ENCODE assay signal across 25 cellular contexts in genomic region chr6:153537422-153537821, GRCh38.
DNase-seq lines count a peak whose midpoint lies in the region; ATAC-seq, FAIRE-seq and TF ChIP-seq lines count a peak whose summit lies in the region.
"Had no signal": no experiment of that assay in that cellular context is flagged by ENCODE, and none has a peak within 500 bp of the region (broad histone marks: within the 10 kb centered on the region; RNA-seq: fewer than 3 reads in every experiment).

No MANE protein-coding gene starts in this region.

- H3K36me3 ChIP-seq in RWPE2 (ENCODE audit: low read depth) (no peaks in the 10 kb centered on the region), pancreas (no peaks in the 10 kb centered on the region)
- H3K36me3 ChIP-seq: MG63 had no signal

- no peak overlapping the region for H3K27ac ChIP-seq in RWPE2 (ENCODE audit: poor library complexity, severe bottlenecking)
- H3K27ac ChIP-seq in pancreas, result no peak overlapping the region
- H3K27ac ChIP-seq: HL-60 had no signal

- FAIRE-seq in urothelium cell line (lab: Jason Lieb, UNC) (no peak), pancreas (lab: Jason Lieb, UNC) (no peak)
- FAIRE-seq: GM12878, GM18507, H54 had no signal

- 62 to 66% methylated on average over 1 of the region's 1 CpG for WGBS in pancreas, 2 donors

- H3K4me1 ChIP-seq in RWPE2 (ENCODE audit: insufficient read depth, poor library complexity, severe bottlenecking) (no peaks in the 10 kb centered on the region), pancreas (no peaks in the 10 kb centered on the region)
- H3K4me1 ChIP-seq: Caco-2 had no signal

- TF ChIP-seq CTCF in RWPE2 (IDR thresholded peaks at IDR 0.05; ENCODE audit: poor library complexity, severe bottlenecking), result no peak
- TF ChIP-seq CTCF in fibroblast of mammary gland (conservative IDR thresholded peaks at IDR 0.05; ENCODE audit: control insufficient read depth, insufficient read depth, low read depth, low read length), result no peak
- TF ChIP-seq CTCF in pancreas (IDR thresholded peaks at IDR 0.05), result no peak

- intact Hi-C loops in left cardiac atrium (cut with DNase I) (no loop called here), pancreas (cut with DNase I) (no loop called here)

- ATAC-seq in RWPE2 (ENCODE audit: low read depth) (peak; percentile 25; the same call in 1 of the 3 replicates), left cardiac atrium (no peak), HG03469 (IDR thresholded peaks at IDR 0.05; ENCODE audit: unreplicated experiment) (no peak), pancreas (no peak)
- ATAC-seq: GM12878, PC-3 had no signal

- DNase-seq in ELR (ENCODE audit: low read depth) (peak; percentile 67), RWPE2 (ENCODE audit: low spot score) (no peak), fibroblast of mammary gland (ENCODE audit: low read depth) (peak; percentile 22), urothelium cell line (ENCODE audit: low spot score) (peak; percentile 7), left cardiac atrium (no peak), pancreas (no peak)
- DNase-seq: ACHN; Caco-2; CD4-positive, alpha-beta T cell; GF-D8; HFFc6; Karpas-422; MG63; NCI-H1048; NCI-H1436; NCI-H1930; NCI-H526; PC-3; RPMI8226; SIG-M5 had no signal

- no peaks in the 10 kb centered on the region for H3K27me3 ChIP-seq in RWPE2 (ENCODE audit: insufficient read depth, poor library complexity, severe bottlenecking)
- H3K27me3 ChIP-seq in pancreas, result no peaks in the 10 kb centered on the region
- H3K27me3 ChIP-seq: MG63 had no signal

- H3K9me3 ChIP-seq in RWPE2 (ENCODE audit: severe bottlenecking) (no peaks in the 10 kb centered on the region), pancreas (no peaks in the 10 kb centered on the region)
- H3K9me3 ChIP-seq: Caco-2, MG63 had no signal

- no peak overlapping the region for H3K4me3 ChIP-seq in RWPE2 (ENCODE audit: severe bottlenecking)
- H3K4me3 ChIP-seq in fibroblast of mammary gland (ENCODE audit: control insufficient read depth, low read depth, low read length), result no peak overlapping the region
- H3K4me3 ChIP-seq in pancreas, result no peak overlapping the region
- H3K4me3 ChIP-seq: GM12878, MG63 had no signal

Comparison
In these comparisons a context has a peak if more than half of its experiments do, and no peak if none do; other contexts are left out.
1. DNase-seq: peak in ELR (single experiment), fibroblast of mammary gland (single experiment) and urothelium cell line (single experiment); none in RWPE2 (single experiment), left cardiac atrium (single experiment) and pancreas (0 of 6).